Comparison of ENCODE assay signal across 10 cellular contexts in the genomic region with DNA sequence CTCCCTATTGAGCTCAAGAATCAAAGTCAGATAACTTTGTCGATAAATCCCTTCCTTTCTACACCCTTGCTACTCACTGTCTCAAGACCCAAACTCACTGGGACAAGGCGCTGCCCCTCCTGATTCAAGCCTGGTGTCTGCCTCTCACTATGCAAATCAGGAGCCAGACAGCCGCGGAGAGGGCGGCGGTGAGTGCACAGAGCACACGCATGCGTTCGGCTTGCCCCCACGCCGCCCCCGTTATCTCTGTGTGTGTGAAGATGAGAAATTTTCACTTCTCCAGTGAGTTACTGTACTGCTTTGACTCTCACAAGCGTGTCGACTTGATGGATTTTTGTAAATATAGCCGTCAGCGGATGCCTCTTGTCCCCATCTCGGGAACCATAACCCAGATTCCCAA. TPM values are rescaled to one million over a fixed set of nuclear protein-coding genes. Genes with fewer than 3 reads are reported as not detected.
"Had no signal": no experiment of that assay in that cellular context is flagged by ENCODE, and none has a peak within 500 bp of the region (broad histone marks: within the 10 kb centered on the region; RNA-seq: fewer than 3 reads in every experiment).

No MANE protein-coding gene starts in this region.

RNA-seq across cellular contexts. Expression of a gene that starts 47.0 kb away (rescaled TPM):
- total RNA-seq: activated CD4-positive, alpha-beta T cell treated with anti-CD3 and anti-CD28 coated beads, Interleukin-2, amount 10 ng/mL, durations not matched to agents 7 days and 5 days; ascending aorta; esophagus muscularis mucosa; fibroblast of villous mesenchyme; liver; mesenteric fat pad; omental fat pad; prostate gland; smooth muscle cell; urinary bladder had no signal
